ENCODE assay signal across 1 cellular context in the genomic region with DNA sequence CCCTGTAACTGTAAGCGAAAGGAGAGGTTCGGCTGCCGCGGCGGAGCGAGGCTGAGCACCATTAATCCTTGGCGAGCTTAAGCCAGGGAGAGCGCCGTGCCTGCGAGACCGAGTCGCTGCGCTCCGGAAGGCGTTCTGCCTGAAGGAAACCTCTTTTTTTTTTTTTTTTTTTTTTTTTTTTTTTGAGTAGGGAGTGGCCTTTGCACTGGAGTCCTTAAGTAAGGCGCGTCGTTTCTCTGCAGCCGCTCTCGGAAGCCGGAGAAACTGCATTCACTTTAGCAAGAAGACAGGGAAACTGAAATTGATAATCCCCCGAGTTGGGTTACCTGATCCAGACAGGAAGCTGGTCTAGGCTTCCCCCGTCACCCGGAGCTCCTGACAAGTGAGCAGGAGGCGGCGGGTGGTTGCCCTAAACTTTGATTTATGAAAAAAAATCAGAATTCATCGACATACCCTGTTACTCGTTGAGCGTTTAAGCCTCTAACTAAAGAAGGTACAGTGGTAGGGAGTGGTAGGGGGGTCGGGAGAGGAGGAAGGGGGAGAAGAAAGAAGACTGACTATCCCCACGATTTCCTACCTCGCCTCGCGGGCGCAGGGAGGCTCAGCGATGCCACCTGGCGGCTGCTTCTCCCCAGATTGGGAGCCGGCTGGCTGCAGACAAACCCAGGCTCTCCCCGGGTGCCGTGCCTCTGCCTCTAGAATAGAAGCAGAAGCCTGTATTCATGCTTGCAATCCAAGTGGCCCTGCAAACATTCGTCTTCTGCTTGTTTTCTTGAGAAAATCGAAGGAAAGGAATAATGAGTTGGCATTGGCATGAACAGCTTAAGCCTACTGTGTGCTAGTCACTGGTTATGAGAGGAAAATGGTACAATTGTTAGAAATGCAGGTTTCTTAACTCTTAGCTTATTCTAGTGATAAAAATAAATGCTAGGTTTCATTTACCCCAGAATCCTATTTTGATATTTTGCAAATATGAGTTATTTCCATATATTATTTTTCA.
TF ChIP-seq lines count a peak whose summit lies in the region.

No MANE protein-coding gene starts in this region.

TF ChIP-seq in GM12878, 131 proteins besides CTCF, POLR2A, EP300 and RAD21 (continued from another document and continues in another):
- no peak for TF ChIP-seq TARDBP (IDR thresholded peaks at IDR 0.05; ENCODE audit: borderline replicate concordance)
- TF ChIP-seq MEF2B (IDR thresholded peaks at IDR 0.05; ENCODE audit: partially characterized antibody, poor library complexity, severe bottlenecking), result no peak
- TF ChIP-seq POU2F2 (IDR thresholded peaks at IDR 0.05; ENCODE audit: borderline replicate concordance, low read depth, low read length), result no peak
- TF ChIP-seq DPF2 (IDR thresholded peaks at IDR 0.05), result peak; percentile 15; the same call in 1 of the 2 replicates
- TF ChIP-seq MXI1 (IDR thresholded peaks at IDR 0.05; ENCODE audit: low read depth, low read length), result peak; percentile 60; the same call in 1 of the 2 replicates
- TF ChIP-seq, protein P1, sequence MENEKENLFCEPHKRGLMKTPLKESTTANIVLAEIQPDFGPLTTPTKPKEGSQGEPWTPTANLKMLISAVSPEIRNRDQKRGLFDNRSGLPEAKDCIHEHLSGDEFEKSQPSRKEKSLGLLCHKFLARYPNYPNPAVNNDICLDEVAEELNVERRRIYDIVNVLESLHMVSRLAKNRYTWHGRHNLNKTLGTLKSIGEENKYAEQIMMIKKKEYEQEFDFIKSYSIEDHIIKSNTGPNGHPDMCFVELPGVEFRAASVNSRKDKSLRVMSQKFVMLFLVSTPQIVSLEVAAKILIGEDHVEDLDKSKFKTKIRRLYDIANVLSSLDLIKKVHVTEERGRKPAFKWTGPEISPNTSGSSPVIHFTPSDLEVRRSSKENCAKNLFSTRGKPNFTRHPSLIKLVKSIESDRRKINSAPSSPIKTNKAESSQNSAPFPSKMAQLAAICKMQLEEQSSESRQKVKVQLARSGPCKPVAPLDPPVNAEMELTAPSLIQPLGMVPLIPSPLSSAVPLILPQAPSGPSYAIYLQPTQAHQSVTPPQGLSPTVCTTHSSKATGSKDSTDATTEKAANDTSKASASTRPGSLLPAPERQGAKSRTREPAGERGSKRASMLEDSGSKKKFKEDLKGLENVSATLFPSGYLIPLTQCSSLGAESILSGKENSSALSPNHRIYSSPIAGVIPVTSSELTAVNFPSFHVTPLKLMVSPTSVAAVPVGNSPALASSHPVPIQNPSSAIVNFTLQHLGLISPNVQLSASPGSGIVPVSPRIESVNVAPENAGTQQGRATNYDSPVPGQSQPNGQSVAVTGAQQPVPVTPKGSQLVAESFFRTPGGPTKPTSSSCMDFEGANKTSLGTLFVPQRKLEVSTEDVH (IDR thresholded peaks at IDR 0.05; ENCODE audit: low read depth, partially characterized antibody), result no peak
- TF ChIP-seq SIX5 (IDR thresholded peaks at IDR 0.05; ENCODE audit: low read depth, low read length, severe bottlenecking), result no peak
- peak; percentile 52 for TF ChIP-seq GABPA (IDR thresholded peaks at IDR 0.05; ENCODE audit: low read depth)
- TF ChIP-seq, protein P2, sequence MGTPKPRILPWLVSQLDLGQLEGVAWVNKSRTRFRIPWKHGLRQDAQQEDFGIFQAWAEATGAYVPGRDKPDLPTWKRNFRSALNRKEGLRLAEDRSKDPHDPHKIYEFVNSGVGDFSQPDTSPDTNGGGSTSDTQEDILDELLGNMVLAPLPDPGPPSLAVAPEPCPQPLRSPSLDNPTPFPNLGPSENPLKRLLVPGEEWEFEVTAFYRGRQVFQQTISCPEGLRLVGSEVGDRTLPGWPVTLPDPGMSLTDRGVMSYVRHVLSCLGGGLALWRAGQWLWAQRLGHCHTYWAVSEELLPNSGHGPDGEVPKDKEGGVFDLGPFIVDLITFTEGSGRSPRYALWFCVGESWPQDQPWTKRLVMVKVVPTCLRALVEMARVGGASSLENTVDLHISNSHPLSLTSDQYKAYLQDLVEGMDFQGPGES (IDR thresholded peaks at IDR 0.05), result no peak
- TF ChIP-seq, protein P3, sequence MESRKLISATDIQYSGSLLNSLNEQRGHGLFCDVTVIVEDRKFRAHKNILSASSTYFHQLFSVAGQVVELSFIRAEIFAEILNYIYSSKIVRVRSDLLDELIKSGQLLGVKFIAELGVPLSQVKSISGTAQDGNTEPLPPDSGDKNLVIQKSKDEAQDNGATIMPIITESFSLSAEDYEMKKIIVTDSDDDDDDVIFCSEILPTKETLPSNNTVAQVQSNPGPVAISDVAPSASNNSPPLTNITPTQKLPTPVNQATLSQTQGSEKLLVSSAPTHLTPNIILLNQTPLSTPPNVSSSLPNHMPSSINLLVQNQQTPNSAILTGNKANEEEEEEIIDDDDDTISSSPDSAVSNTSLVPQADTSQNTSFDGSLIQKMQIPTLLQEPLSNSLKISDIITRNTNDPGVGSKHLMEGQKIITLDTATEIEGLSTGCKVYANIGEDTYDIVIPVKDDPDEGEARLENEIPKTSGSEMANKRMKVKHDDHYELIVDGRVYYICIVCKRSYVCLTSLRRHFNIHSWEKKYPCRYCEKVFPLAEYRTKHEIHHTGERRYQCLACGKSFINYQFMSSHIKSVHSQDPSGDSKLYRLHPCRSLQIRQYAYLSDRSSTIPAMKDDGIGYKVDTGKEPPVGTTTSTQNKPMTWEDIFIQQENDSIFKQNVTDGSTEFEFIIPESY (IDR thresholded peaks at IDR 0.05), result no peak
- TF ChIP-seq, protein P4, sequence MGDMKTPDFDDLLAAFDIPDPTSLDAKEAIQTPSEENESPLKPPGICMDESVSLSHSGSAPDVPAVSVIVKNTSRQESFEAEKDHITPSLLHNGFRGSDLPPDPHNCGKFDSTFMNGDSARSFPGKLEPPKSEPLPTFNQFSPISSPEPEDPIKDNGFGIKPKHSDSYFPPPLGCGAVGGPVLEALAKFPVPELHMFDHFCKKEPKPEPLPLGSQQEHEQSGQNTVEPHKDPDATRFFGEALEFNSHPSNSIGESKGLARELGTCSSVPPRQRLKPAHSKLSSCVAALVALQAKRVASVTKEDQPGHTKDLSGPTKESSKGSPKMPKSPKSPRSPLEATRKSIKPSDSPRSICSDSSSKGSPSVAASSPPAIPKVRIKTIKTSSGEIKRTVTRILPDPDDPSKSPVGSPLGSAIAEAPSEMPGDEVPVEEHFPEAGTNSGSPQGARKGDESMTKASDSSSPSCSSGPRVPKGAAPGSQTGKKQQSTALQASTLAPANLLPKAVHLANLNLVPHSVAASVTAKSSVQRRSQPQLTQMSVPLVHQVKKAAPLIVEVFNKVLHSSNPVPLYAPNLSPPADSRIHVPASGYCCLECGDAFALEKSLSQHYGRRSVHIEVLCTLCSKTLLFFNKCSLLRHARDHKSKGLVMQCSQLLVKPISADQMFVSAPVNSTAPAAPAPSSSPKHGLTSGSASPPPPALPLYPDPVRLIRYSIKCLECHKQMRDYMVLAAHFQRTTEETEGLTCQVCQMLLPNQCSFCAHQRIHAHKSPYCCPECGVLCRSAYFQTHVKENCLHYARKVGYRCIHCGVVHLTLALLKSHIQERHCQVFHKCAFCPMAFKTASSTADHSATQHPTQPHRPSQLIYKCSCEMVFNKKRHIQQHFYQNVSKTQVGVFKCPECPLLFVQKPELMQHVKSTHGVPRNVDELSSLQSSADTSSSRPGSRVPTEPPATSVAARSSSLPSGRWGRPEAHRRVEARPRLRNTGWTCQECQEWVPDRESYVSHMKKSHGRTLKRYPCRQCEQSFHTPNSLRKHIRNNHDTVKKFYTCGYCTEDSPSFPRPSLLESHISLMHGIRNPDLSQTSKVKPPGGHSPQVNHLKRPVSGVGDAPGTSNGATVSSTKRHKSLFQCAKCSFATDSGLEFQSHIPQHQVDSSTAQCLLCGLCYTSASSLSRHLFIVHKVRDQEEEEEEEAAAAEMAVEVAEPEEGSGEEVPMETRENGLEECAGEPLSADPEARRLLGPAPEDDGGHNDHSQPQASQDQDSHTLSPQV (IDR thresholded peaks at IDR 0.05), result no peak
- TF ChIP-seq ZNF217 (IDR thresholded peaks at IDR 0.05), result no peak
- TF ChIP-seq IKZF1 (conservative IDR thresholded peaks at IDR 0.05), result peak; percentile 60
- no peak for TF ChIP-seq SUPT20H (IDR thresholded peaks at IDR 0.05; ENCODE audit: borderline replicate concordance, control insufficient read depth, low read depth, low read length)
- TF ChIP-seq NBN (IDR thresholded peaks at IDR 0.05), result 0 out of 2 replicates have a peak, but pooled peaks have one; percentile 26
- TF ChIP-seq, protein P5, sequence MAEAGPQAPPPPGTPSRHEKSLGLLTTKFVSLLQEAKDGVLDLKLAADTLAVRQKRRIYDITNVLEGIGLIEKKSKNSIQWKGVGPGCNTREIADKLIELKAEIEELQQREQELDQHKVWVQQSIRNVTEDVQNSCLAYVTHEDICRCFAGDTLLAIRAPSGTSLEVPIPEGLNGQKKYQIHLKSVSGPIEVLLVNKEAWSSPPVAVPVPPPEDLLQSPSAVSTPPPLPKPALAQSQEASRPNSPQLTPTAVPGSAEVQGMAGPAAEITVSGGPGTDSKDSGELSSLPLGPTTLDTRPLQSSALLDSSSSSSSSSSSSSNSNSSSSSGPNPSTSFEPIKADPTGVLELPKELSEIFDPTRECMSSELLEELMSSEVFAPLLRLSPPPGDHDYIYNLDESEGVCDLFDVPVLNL (IDR thresholded peaks at IDR 0.05; ENCODE audit: low read depth, low read length), result no peak
- peak; percentile 33; the same call in 1 of the 2 replicates for TF ChIP-seq ATF7 (IDR thresholded peaks at IDR 0.05; ENCODE audit: low read depth)
- TF ChIP-seq NR2C1 (IDR thresholded peaks at IDR 0.05), result no peak
- TF ChIP-seq POLR2AphosphoS5 (IDR thresholded peaks at IDR 0.05; ENCODE audit: low read length), result peak; percentile 60; the same call in 1 of the 2 replicates
- TF ChIP-seq, protein P6, sequence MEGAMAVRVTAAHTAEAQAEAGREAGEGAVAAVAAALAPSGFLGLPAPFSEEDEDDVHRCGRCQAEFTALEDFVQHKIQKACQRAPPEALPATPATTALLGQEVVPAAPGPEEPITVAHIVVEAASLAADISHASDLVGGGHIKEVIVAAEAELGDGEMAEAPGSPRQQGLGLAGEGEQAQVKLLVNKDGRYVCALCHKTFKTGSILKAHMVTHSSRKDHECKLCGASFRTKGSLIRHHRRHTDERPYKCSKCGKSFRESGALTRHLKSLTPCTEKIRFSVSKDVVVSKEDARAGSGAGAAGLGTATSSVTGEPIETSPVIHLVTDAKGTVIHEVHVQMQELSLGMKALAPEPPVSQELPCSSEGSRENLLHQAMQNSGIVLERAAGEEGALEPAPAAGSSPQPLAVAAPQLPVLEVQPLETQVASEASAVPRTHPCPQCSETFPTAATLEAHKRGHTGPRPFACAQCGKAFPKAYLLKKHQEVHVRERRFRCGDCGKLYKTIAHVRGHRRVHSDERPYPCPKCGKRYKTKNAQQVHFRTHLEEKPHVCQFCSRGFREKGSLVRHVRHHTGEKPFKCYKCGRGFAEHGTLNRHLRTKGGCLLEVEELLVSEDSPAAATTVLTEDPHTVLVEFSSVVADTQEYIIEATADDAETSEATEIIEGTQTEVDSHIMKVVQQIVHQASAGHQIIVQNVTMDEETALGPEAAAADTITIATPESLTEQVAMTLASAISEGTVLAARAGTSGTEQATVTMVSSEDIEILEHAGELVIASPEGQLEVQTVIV (IDR thresholded peaks at IDR 0.05; ENCODE audit: borderline replicate concordance, partially characterized antibody), result no peak
- no peak for TF ChIP-seq SMAD1 (IDR thresholded peaks at IDR 0.05; ENCODE audit: low read depth, partially characterized antibody)
- 0 out of 2 replicates have a peak, but pooled peaks have one; percentile 3 for TF ChIP-seq MEF2A (IDR thresholded peaks at IDR 0.05; ENCODE audit: insufficient read depth, low read depth, low read length)
- TF ChIP-seq ETV6 (conservative IDR thresholded peaks at IDR 0.05 in 1 of 2, IDR thresholded peaks at IDR 0.05 in 1 of 2; ENCODE audit: borderline replicate concordance in 1 of 2, low read depth in 1 of 2), result peak in 1 of 2 experiments; percentile 50; a peak in 2 of 4 replicates
- TF ChIP-seq, protein P7, sequence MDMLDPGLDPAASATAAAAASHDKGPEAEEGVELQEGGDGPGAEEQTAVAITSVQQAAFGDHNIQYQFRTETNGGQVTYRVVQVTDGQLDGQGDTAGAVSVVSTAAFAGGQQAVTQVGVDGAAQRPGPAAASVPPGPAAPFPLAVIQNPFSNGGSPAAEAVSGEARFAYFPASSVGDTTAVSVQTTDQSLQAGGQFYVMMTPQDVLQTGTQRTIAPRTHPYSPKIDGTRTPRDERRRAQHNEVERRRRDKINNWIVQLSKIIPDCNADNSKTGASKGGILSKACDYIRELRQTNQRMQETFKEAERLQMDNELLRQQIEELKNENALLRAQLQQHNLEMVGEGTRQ (IDR thresholded peaks at IDR 0.05; ENCODE audit: borderline replicate concordance, low read depth, low read length), result no peak
- peak; percentile 61 for TF ChIP-seq CBX5 (IDR thresholded peaks at IDR 0.05; ENCODE audit: low read depth)
- TF ChIP-seq CHD4 (IDR thresholded peaks at IDR 0.05), result no peak
- TF ChIP-seq, protein P8, sequence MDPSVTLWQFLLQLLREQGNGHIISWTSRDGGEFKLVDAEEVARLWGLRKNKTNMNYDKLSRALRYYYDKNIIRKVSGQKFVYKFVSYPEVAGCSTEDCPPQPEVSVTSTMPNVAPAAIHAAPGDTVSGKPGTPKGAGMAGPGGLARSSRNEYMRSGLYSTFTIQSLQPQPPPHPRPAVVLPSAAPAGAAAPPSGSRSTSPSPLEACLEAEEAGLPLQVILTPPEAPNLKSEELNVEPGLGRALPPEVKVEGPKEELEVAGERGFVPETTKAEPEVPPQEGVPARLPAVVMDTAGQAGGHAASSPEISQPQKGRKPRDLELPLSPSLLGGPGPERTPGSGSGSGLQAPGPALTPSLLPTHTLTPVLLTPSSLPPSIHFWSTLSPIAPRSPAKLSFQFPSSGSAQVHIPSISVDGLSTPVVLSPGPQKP (IDR thresholded peaks at IDR 0.05; ENCODE audit: low read depth, low read length), result peak; percentile 54
- TF ChIP-seq SRF (IDR thresholded peaks at IDR 0.05; ENCODE audit: low read depth in 2 of 2, low read length in 2 of 2), result no peak
- no peak; the same call in 1 of the 2 replicates for TF ChIP-seq GATAD2B (conservative IDR thresholded peaks at IDR 0.05; ENCODE audit: low read depth)
- TF ChIP-seq BMI1 (IDR thresholded peaks at IDR 0.05; ENCODE audit: borderline replicate concordance), result no peak
- no peak for TF ChIP-seq ZNF207 (IDR thresholded peaks at IDR 0.05; ENCODE audit: borderline replicate concordance)
- TF ChIP-seq SMAD5 (IDR thresholded peaks at IDR 0.05; ENCODE audit: low read depth), result no peak
- peak; percentile 66; the same call in 1 of the 2 replicates for TF ChIP-seq TBL1XR1 (IDR thresholded peaks at IDR 0.05; ENCODE audit: low read depth, low read length)
- peak; percentile 39; the same call in 1 of the 2 replicates for TF ChIP-seq CREB1 (IDR thresholded peaks at IDR 0.05; ENCODE audit: low read depth)
- 0 out of 2 replicates have a peak, but pooled peaks have one; percentile 17 for TF ChIP-seq TCF12 (IDR thresholded peaks at IDR 0.05; ENCODE audit: low read depth, low read length)
- TF ChIP-seq, protein P9, sequence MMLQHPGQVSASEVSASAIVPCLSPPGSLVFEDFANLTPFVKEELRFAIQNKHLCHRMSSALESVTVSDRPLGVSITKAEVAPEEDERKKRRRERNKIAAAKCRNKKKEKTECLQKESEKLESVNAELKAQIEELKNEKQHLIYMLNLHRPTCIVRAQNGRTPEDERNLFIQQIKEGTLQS (IDR thresholded peaks at IDR 0.05; ENCODE audit: borderline replicate concordance, extremely low read depth, low read depth, low read length), result no peak
- no peak for TF ChIP-seq SPI1 (IDR thresholded peaks at IDR 0.05; ENCODE audit: borderline replicate concordance, insufficient read depth, low read depth, low read length)
